ENCODE assay signal across 8 cellular contexts in the genomic region with DNA sequence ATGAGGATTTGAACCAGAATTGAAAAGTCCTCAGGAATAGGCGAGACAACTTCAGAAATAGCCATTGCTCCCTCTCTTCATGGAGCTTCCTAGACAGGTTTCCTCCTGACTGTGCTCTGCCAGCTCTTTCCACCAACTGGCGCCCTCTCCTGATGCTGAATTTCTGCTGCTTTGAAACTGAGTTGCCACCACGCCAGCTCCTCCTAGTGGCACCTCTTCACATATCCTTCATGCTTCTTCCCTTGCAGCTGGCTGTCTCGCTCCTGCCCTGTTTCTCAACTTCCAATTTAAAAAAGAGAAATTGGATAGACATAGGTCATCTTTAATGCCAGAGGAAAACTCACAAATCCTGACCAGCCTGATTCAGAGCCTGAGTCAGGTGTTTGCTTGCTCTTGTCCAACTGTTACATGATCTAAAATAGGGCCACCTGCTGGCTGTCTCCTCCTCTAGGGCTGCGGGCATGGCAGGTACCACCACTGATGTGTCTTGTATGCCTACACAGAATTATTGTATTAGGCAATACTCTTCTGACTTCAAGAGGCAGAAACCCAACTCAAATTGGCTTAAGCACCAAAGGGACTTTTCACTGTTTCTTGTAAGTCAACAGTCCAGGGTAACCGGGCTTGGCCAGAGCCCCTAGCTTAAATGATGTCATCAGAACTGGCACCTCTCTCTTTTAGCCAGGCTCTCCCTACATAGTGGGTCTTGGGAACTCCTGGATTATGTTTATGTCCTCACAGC. TPM values are rescaled to one million over a fixed set of nuclear protein-coding genes. Genes with fewer than 3 reads are reported as not detected.
DNase-seq lines count a peak whose midpoint lies in the region; ATAC-seq and TF ChIP-seq lines count a peak whose summit lies in the region.
"Not testable (repeated sequence)": the region's sequence is repeated elsewhere in the genome, so short reads cannot be mapped to it uniquely, and the experiment has no call there.

No MANE protein-coding gene starts in this region.

- TF ChIP-seq CTCF in AG09319 (IDR thresholded peaks at IDR 0.05; ENCODE audit: low read depth, low read length) (peak; percentile 68), WTC11 (IDR thresholded peaks at IDR 0.05) (peak; percentile 32; the same call in 1 of the 2 replicates), mammary epithelial cell (conservative IDR thresholded peaks at IDR 0.05 in 1 of 2, IDR thresholded peaks at IDR 0.05 in 1 of 2; ENCODE audit: extremely low read depth in 1 of 2, insufficient read depth in 1 of 2, low read depth in 1 of 2, low read length in 2 of 2) (peak; percentile 51 to 74), sigmoid colon (IDR thresholded peaks at IDR 0.05) (peak; percentile 20 to 65 (median 52))

- not testable (repeated sequence) for H3K9me3 ChIP-seq in mammary epithelial cell (replicated peaks; ENCODE audit: insufficient read depth, low read length); sigmoid colon

- not testable (repeated sequence) for H3K27ac ChIP-seq in mammary epithelial cell (ENCODE audit: insufficient read depth, low read depth, low read length); sigmoid colon

- intact Hi-C loops in mammary epithelial cell (cut with micrococcal nuclease); sigmoid colon (cut with DNase I): not testable (repeated sequence)

- not testable (repeated sequence) for H3K4me1 Mint-ChIP-seq in WTC11

- H3K9ac ChIP-seq in mammary epithelial cell (ENCODE audit: insufficient read depth, low read length), result not testable (repeated sequence)

- TF ChIP-seq POLR2A in sigmoid colon (IDR thresholded peaks at IDR 0.05), result not testable (repeated sequence)

- not testable (repeated sequence) for BruUV-seq in mammary epithelial cell (replicated peaks; lab: Mats Ljungman, UMichigan)

- not testable (repeated sequence) for H3K79me2 ChIP-seq in mammary epithelial cell (ENCODE audit: insufficient read depth, low read length)

- not testable (repeated sequence) for H3K36me3 Mint-ChIP-seq in WTC11

- dilution Hi-C loops in mammary epithelial cell (cut with HindIII; ENCODE audit: low sequenced_read_pairs), result not testable (repeated sequence)

- 0% methylated on average over 4 of the region's 6 CpGs for WGBS in mammary epithelial cell (ENCODE audit: low coverage, missing lambda C conversion rate)
- 2 to 8% methylated on average over 4 of the region's 6 CpGs for WGBS in sigmoid colon, 2 donors

- H3K4me1 ChIP-seq in mammary epithelial cell (ENCODE audit: insufficient read depth, low read length); sigmoid colon: not testable (repeated sequence)

- H3K36me3 ChIP-seq in mammary epithelial cell (ENCODE audit: insufficient read depth, low read length); sigmoid colon: not testable (repeated sequence)

- POLR2A ChIA-PET in WTC11 (lab: Charles Lee), result not testable (repeated sequence)

- in situ Hi-C loops in mammary epithelial cell (cut with MboI; ENCODE audit: low sequenced_read_pairs in 2 of 2), result not testable (repeated sequence)

- CTCF ChIA-PET in WTC11 (lab: Charles Lee) (interaction anchor here (1.0 to 1.2 kb wide), 3 partner anchors 9 to 337 kb away, joined by 5 to 7 read pairs (median 6); a partner anchor contains a TSS), mammary epithelial cell (lab: Charles Lee; ENCODE audit: low non-redundant PET) (interaction anchor here (0.6 kb wide), 1 partner anchor 48 kb away, joined by 4 read pairs; no protein-coding TSS in a partner anchor)

- H2AFZ ChIP-seq in mammary epithelial cell (ENCODE audit: low read depth, low read length), result not testable (repeated sequence)

- H3K27ac Mint-ChIP-seq in WTC11, result not testable (repeated sequence)

- not testable (repeated sequence) for H3K9me3 Mint-ChIP-seq in WTC11

- not testable (repeated sequence) for H3K27me3 ChIP-seq in mammary epithelial cell (ENCODE audit: insufficient read depth, low read length); sigmoid colon

- H3K4me3 ChIP-seq in mammary epithelial cell (replicated peaks in 1 of 3; ENCODE audit: insufficient read depth in 1 of 3, low read depth in 2 of 3, low read length in 3 of 3); sigmoid colon: not testable (repeated sequence)

- not testable (repeated sequence) for H4K20me1 ChIP-seq in mammary epithelial cell (ENCODE audit: insufficient read depth, low read length)

- DNase-seq in AG09319 (ENCODE audit: extremely low read depth, low read depth) (peak; percentile 30), NCI-H2227 treated with DMSO at 0.1 percent for 48 hours (lab: John Stamatoyannopoulos, UW) (peak; percentile 6), WTC11 (ENCODE audit: low spot score) (peak; percentile 65), mammary epithelial cell (peak; percentile 78), iris pigment epithelial cell (ENCODE audit: low read depth) (peak; percentile 75), sigmoid colon (peak; percentile 74)

- not testable (repeated sequence) for H3K27me3 Mint-ChIP-seq in WTC11 (ENCODE audit: low read depth)

- TF ChIP-seq EP300 in sigmoid colon (IDR thresholded peaks at IDR 0.05), result not testable (repeated sequence)

- ATAC-seq in GM18867 (IDR thresholded peaks at IDR 0.05; ENCODE audit: unreplicated experiment), result peak; percentile 66
- peak; percentile 88 for ATAC-seq in HG03139 (IDR thresholded peaks at IDR 0.05; ENCODE audit: unreplicated experiment)
- peak; percentile 98 for ATAC-seq in WTC11

- not testable (repeated sequence) for H3K4me2 ChIP-seq in mammary epithelial cell (ENCODE audit: insufficient read depth, low read depth, low read length)

- not testable (repeated sequence) for H3K4me3 Mint-ChIP-seq in WTC11

RNA-seq across cellular contexts. Expression of a gene that starts 9.3 kb away (rescaled TPM):
- 17.5 to 22.5 TPM (median 20.9 TPM) in 3 replicates for total RNA-seq in WTC11 (2021)
- 1 to 10 TPM in 1 of 2 donors, under 1 TPM in 1; 0.54 to 3.7 TPM for total RNA-seq in mammary epithelial cell
- 0.20 TPM for polyA plus RNA-seq in mammary epithelial cell
- not detected for polyA minus RNA-seq in mammary epithelial cell
- 1 to 10 TPM in 1 of 4 donors, under 1 TPM in 2, not detected in 1; 0.16 to 1.4 (median 0.27) TPM for total RNA-seq in sigmoid colon
- polyA plus RNA-seq in sigmoid colon, result 10 to 100 TPM; 21.7 to 30.0 (median 21.8) TPM

RNA-seq across cellular contexts. Expression of a gene that starts 13.2 kb away (rescaled TPM):
- total RNA-seq in WTC11 (2021) (1.2 to 1.6 TPM (median 1.5 TPM) in 3 replicates), mammary epithelial cell (under 1 TPM; under 0.01 to 0.68 TPM), sigmoid colon (1 to 10 TPM in 2 of 4 donors, under 1 TPM in 2; 0.81 to 1.4 (median 1.0) TPM)
- polyA plus RNA-seq in mammary epithelial cell (0.07 TPM), sigmoid colon (1 to 10 TPM; 1.2 to 1.7 (median 1.2) TPM)
- polyA minus RNA-seq in mammary epithelial cell, result not detected

Comparison
In these comparisons a context has a peak if more than half of its experiments do, and no peak if none do; other contexts are left out.
1. DNase-seq: peak in every context shown above with its lines; median percentile 78 in mammary epithelial cell; 75 in iris pigment epithelial cell; 74 in sigmoid colon; 65 in WTC11; 30 in AG09319; 6 in NCI-H2227 treated with DMSO at 0.1 percent for 48 hours.